In the genomic region with DNA sequence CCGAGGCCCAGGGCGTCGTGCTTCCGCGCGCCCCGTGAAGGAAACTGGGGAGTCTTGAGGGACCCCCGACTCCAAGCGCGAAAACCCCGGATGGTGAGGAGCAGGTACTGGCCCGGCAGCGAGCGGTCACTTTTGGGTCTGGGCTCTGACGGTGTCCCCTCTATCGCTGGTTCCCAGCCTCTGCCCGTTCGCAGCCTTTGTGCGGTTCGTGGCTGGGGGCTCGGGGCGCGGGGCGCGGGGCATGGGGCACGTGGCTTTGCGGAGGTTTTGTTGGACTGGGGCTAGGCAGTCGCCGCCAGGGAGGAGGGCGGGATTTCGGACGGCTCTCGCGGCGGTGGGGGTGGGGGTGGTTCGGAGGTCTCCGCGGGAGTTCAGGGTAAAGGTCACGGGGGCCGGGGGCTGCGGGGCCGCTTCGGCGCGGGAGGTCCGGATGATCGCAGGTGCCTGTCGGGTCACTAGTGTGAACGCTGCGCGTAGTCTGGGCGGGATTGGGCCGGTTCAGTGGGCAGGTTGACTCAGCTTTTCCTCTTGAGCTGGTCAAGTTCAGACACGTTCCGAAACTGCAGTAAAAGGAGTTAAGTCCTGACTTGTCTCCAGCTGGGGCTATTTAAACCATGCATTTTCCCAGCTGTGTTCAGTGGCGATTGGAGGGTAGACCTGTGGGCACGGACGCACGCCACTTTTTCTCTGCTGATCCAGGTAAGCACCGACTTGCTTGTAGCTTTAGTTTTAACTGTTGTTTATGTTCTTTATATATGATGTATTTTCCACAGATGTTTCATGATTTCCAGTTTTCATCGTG, we compare ENCODE assay signal across 8 cellular contexts. TPM values are rescaled to one million over a fixed set of nuclear protein-coding genes. Genes with fewer than 3 reads are reported as not detected.
A peak's percentile ranks its signal among the peaks of the same experiment; 100 is the strongest.
DNase-seq lines count a peak whose midpoint lies in the region; ATAC-seq and TF ChIP-seq lines count a peak whose summit lies in the region.

No MANE protein-coding gene starts in this region.

- ATAC-seq in GM19324 (IDR thresholded peaks at IDR 0.05; ENCODE audit: low FRiP score, unreplicated experiment) = peak; percentile 58
- peak; percentile 56 for ATAC-seq in HG03457 (IDR thresholded peaks at IDR 0.05; ENCODE audit: unreplicated experiment)
- peak; percentile 81 for ATAC-seq in left lung

- intact Hi-C loops in activated CD4-positive, alpha-beta T cell treated with anti-CD3 and anti-CD28 coated beads, Interleukin-2, amount 10 ng/mL, durations not matched to agents 24 days and 14 days (cut with micrococcal nuclease) = loop anchor here (1.0 to 10.0 kb wide), 11 partner anchors 18 to 1540 kb away; a partner anchor contains a TSS
- intact Hi-C loops in left lung (cut with DNase I) = no loop called here

- H3K36me3 ChIP-seq in BJ (ENCODE audit: control insufficient read depth, insufficient read depth, low read length) (peaks cover 5% of the 10 kb centered on the region; the same call in 1 of the 2 replicates), left lung (peaks cover 0 to 37% of the 10 kb centered on the region in 2 donors)

- peak overlapping the region; percentile 99 for H3K27ac ChIP-seq in left lung

- H3K4me1 Mint-ChIP-seq in activated CD4-positive, alpha-beta T cell treated with anti-CD3 and anti-CD28 coated beads, Interleukin-2, amount 10 ng/mL, durations not matched to agents 24 days and 14 days = peaks cover 31% of the 10 kb centered on the region

- H3K27me3 Mint-ChIP-seq in activated CD4-positive, alpha-beta T cell treated with anti-CD3 and anti-CD28 coated beads, Interleukin-2, amount 10 ng/mL, durations not matched to agents 24 days and 14 days = peaks cover 3% of the 10 kb centered on the region

- H3K36me3 Mint-ChIP-seq in activated CD4-positive, alpha-beta T cell treated with anti-CD3 and anti-CD28 coated beads, Interleukin-2, amount 10 ng/mL, durations not matched to agents 24 days and 14 days (ENCODE audit: low read depth) = peaks cover 41% of the 10 kb centered on the region

- H3K9me3 Mint-ChIP-seq in activated CD4-positive, alpha-beta T cell treated with anti-CD3 and anti-CD28 coated beads, Interleukin-2, amount 10 ng/mL, durations not matched to agents 24 days and 14 days = no peaks in the 10 kb centered on the region

- POLR2A ChIA-PET in BJ (lab: Charles Lee) = interaction anchor here (0.6 to 1.1 kb wide), 3 partner anchors 22 to 63 kb away, joined by 4 to 7 read pairs (median 5); a partner anchor contains a TSS

- DNase-seq in BJ (ENCODE audit: low read depth) = peak; percentile 71
- DNase-seq in NCI-H510A treated with DMSO at 0.1 percent for 48 hours (lab: John Stamatoyannopoulos, UW) = peak; percentile 96
- DNase-seq in activated CD4-positive, alpha-beta T cell treated with anti-CD3 and anti-CD28 coated beads, Interleukin-2, amount 10 ng/mL, durations not matched to agents 24 days and 14 days = peak; percentile 91
- peak; percentile 87 for DNase-seq in dedifferentiated amniotic fluid mesenchymal stem cell (ENCODE audit: extremely low spot score)
- DNase-seq in left lung = peak; percentile 91
- peak; percentile 24 for DNase-seq in stimulated activated CD4-positive, alpha-beta T cell treated with anti-CD3 and anti-CD28 coated beads, Interleukin-2, amount 100 ng/mL, for 4 hours (ENCODE audit: low read depth)

- CTCF ChIA-PET in BJ (lab: Yijun Ruan, JAX) = interaction anchor here (0.6 to 1.8 kb wide), 8 partner anchors 9 to 459 kb away, joined by 3 to 16 read pairs (median 4); no protein-coding TSS in a partner anchor

- H3K9me3 ChIP-seq in left lung = no peaks in the 10 kb centered on the region

- H3K4me3 ChIP-seq in BJ (ENCODE audit: low read depth, low read length) (peak overlapping the region; percentile 100), left lung (peak overlapping the region; percentile 94 to 96)

- no peak for TF ChIP-seq CTCF in BJ (IDR thresholded peaks at IDR 0.05; ENCODE audit: insufficient read depth, low read depth, low read length)
- TF ChIP-seq CTCF in left lung (IDR thresholded peaks at IDR 0.05) = no peak

- no peaks in the 10 kb centered on the region for H3K27me3 ChIP-seq in BJ (ENCODE audit: control insufficient read depth, insufficient read depth, low read length)
- H3K27me3 ChIP-seq in left lung = no peaks in the 10 kb centered on the region

- H3K27ac Mint-ChIP-seq in activated CD4-positive, alpha-beta T cell treated with anti-CD3 and anti-CD28 coated beads, Interleukin-2, amount 10 ng/mL, durations not matched to agents 24 days and 14 days = peak overlapping the region; percentile 98

- peaks cover 6 to 55% of the 10 kb centered on the region in 2 donors for H3K4me1 ChIP-seq in left lung

- peak overlapping the region; percentile 90 for H3K4me3 Mint-ChIP-seq in activated CD4-positive, alpha-beta T cell treated with anti-CD3 and anti-CD28 coated beads, Interleukin-2, amount 10 ng/mL, durations not matched to agents 24 days and 14 days

RNA-seq across cellular contexts. Expression of a gene that starts 0.6 kb away (rescaled TPM):
- 15.1 and 34.6 TPM in 2 replicates for polyA plus RNA-seq in BJ (2011; rRNA removed)
- polyA minus RNA-seq in BJ (2011; rRNA and poly(A)+ RNA removed) = 102 and 103 TPM in 2 replicates
- total RNA-seq in activated CD4-positive, alpha-beta T cell treated with anti-CD3 and anti-CD28 coated beads, Interleukin-2, amount 10 ng/mL, durations not matched to agents 24 days and 14 days = 227 and 233 TPM in 2 replicates
- 100 to 1,000 TPM; 136 to 174 TPM for total RNA-seq in left lung

Comparison
In these comparisons a context has a peak if more than half of its experiments do, and no peak if none do; other contexts are left out.
1. Peak in every context shown above with its lines: DNase-seq, ATAC-seq, H3K4me3 ChIP-seq and H3K27ac ChIP-seq.
2. DNase-seq: peak in every context shown above with its lines; median percentile 96 in NCI-H510A treated with DMSO at 0.1 percent for 48 hours; 91 in activated CD4-positive, alpha-beta T cell treated with anti-CD3 and anti-CD28 coated beads, Interleukin-2, amount 10 ng/mL, durations not matched to agents 24 days and 14 days; 91 in left lung; 87 in dedifferentiated amniotic fluid mesenchymal stem cell; 71 in BJ; 24 in stimulated activated CD4-positive, alpha-beta T cell treated with anti-CD3 and anti-CD28 coated beads, Interleukin-2, amount 100 ng/mL, for 4 hours.